ENCODE assay signal across 1 cellular context in genomic region chr16:50154369-50154947, GRCh38.
TF ChIP-seq lines count a peak whose summit lies in the region.

No MANE protein-coding gene starts in this region.

TF ChIP-seq in HepG2, 621 proteins besides CTCF, POLR2A, EP300 and RAD21 (continued from another document):
- TF ChIP-seq FOXP4 (CRISPR knock-in tag; IDR thresholded peaks at IDR 0.05): no peak
